Comparison of ENCODE assay signal across 8 cellular contexts in the genomic region with DNA sequence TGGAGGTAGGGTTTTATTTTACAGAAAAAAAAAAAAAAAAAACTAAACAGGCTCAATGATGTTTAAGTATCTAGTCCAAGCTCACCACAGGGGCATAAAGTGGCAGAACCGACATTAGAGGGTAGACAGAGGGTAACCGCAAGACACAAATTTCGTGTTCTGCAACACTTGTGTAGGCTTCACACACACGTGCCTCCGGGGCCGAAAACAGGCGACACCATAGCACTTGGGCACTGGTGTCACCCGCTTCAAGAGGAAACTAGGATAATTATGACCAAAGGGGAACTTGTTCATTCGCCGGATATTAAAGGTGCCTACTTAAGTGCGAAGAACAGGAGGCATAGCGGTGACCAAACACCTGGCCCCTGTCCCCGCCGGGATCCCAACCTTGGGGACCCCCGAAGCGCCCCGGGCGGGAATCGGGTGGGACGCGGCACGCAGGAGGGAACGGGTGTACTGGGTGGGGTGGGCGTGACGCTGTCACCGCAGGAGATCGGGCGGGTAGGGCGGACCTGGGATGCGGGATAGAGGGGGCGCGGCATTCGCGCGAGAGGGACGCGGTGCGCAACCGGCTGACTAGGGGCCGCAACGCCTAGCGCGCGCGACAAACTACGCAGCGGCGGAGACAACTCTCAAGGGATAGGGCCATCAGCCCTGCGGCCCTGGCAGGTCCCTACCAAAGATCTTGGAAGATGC. TPM values are rescaled to one million over a fixed set of nuclear protein-coding genes. Genes with fewer than 3 reads are reported as not detected.
A peak's percentile ranks its signal among the peaks of the same experiment; 100 is the strongest.
DNase-seq lines count a peak whose midpoint lies in the region; ATAC-seq and TF ChIP-seq lines count a peak whose summit lies in the region.

No MANE protein-coding gene starts in this region.

- peak overlapping the region; percentile 94 for H3K4me3 ChIP-seq in AG10803 (ENCODE audit: low read length)
- peak overlapping the region; percentile 80 for H3K4me3 ChIP-seq in fibroblast of villous mesenchyme (ENCODE audit: low read depth, low read length)
- H3K4me3 ChIP-seq in ovary, result peak overlapping the region; percentile 83

- H3K9me3 ChIP-seq in ovary, result no peaks in the 10 kb centered on the region

- TF ChIP-seq EP300 in ovary (IDR thresholded peaks at IDR 0.05), result no peak

- H3K36me3 ChIP-seq in ovary, result no peaks in the 10 kb centered on the region

- peaks cover 3% of the 10 kb centered on the region for H3K4me1 ChIP-seq in ovary (ENCODE audit: insufficient read depth)

- H3K27me3 ChIP-seq in ovary, result no peaks in the 10 kb centered on the region

- WGBS in ovary, 3 donors, result 2 to 3% (median 2%) methylated on average over 46 to 49 of the region's 49 CpGs

- H3K27ac ChIP-seq in ovary, result no peak overlapping the region

- DNase-seq in AG10803 (ENCODE audit: low read depth) (peak; percentile 12), NCI-H69 (lab: John Stamatoyannopoulos, UW) (peak; percentile 64), activated T-cell treated with anti-CD3 and anti-CD28 coated beads for 24 hours (ENCODE audit: low read depth) (peak; percentile 17), fibroblast of villous mesenchyme (ENCODE audit: low read depth) (peak; percentile 19), ovary (peak in 4 of 5 donors; percentile 16 to 64 (median 30)), hippocampal formation (lab: John Stamatoyannopoulos, UW) (no peak)

- TF ChIP-seq CTCF in AG10803 (conservative IDR thresholded peaks at IDR 0.05; ENCODE audit: low read length), result no peak
- TF ChIP-seq CTCF in fibroblast of villous mesenchyme (IDR thresholded peaks at IDR 0.05; ENCODE audit: insufficient read depth, low read depth, low read length), result no peak
- no peak for TF ChIP-seq CTCF in ovary (IDR thresholded peaks at IDR 0.05)

- intact Hi-C loops in ovary (cut with DNase I), result no loop called here

- no peak for TF ChIP-seq POLR2A in ovary (IDR thresholded peaks at IDR 0.05)

- ATAC-seq in GM18519 (IDR thresholded peaks at IDR 0.05; ENCODE audit: low FRiP score, unreplicated experiment) (peak; percentile 3), HG03025 (IDR thresholded peaks at IDR 0.05; ENCODE audit: low FRiP score, unreplicated experiment) (peak; percentile 22)

RNA-seq across cellular contexts. Expression of gene MZT1, which starts 0.6 kb away (rescaled TPM):
- total RNA-seq in fibroblast of villous mesenchyme, result 9.0 and 21.2 TPM in 2 replicates
- total RNA-seq in ovary, result 1 to 10 TPM; 4.2 to 7.3 (median 5.2) TPM
- polyA plus RNA-seq in ovary, result 1 to 10 TPM; 6.5 to 6.9 TPM

RNA-seq across cellular contexts. Expression of gene BORA, which starts 0.9 kb away (rescaled TPM):
- total RNA-seq in fibroblast of villous mesenchyme, result 5.5 and 13.0 TPM in 2 replicates
- 1 to 10 TPM in 6 of 7 donors, under 1 TPM in 1; 0.66 to 2.1 (median 1.3) TPM for total RNA-seq in ovary
- polyA plus RNA-seq in ovary, result 1 to 10 TPM in 1 of 2 donors, under 1 TPM in 1; 0.84 to 2.5 TPM

RNA-seq across cellular contexts. Expression of gene DIS3, which starts 54.8 kb away (rescaled TPM):
- total RNA-seq in fibroblast of villous mesenchyme (32.5 and 35.0 TPM in 2 replicates), ovary (10 to 100 TPM; 20.3 to 30.3 (median 28.8) TPM)
- polyA plus RNA-seq in ovary, result 10 to 100 TPM; 10.7 to 17.0 TPM

RNA-seq across cellular contexts. Expression of gene PIBF1, which starts 55.1 kb away (rescaled TPM):
- total RNA-seq in fibroblast of villous mesenchyme (23.5 and 25.0 TPM in 2 replicates), ovary (10 to 100 TPM; 18.2 to 45.7 (median 24.5) TPM)
- polyA plus RNA-seq in ovary, result 10 to 100 TPM in 1 of 2 donors, 1 to 10 TPM in 1; 9.8 to 13.9 TPM

Comparison
In these comparisons a context has a peak if more than half of its experiments do, and no peak if none do; other contexts are left out.
1. DNase-seq: peak in AG10803 (single experiment), NCI-H69 (single experiment), activated T-cell treated with anti-CD3 and anti-CD28 coated beads for 24 hours (single experiment), fibroblast of villous mesenchyme (single experiment) and ovary (4 of 5); none in hippocampal formation (0 of 2).
2. Peak in every context shown above with its lines, with median percentiles within 50 percentile points of each other: H3K4me3 ChIP-seq.